2 cellular contexts compared by ENCODE assay signal in genomic region chr12:71804505-71804904, GRCh38.
TF ChIP-seq lines count a peak whose summit lies in the region.

No MANE protein-coding gene starts in this region.

TF ChIP-seq in SK-N-SH, 30 proteins besides CTCF, POLR2A, EP300 and RAD21:
- TF ChIP-seq EZH2phosphoT487 (IDR thresholded peaks at IDR 0.05; ENCODE audit: borderline replicate concordance, low read depth) (no peak), GATA2 (CRISPR knock-in tag; IDR thresholded peaks at IDR 0.05) (no peak), SMC3 (IDR thresholded peaks at IDR 0.05; ENCODE audit: low read depth, low read length) (no peak), PBX3 (IDR thresholded peaks at IDR 0.05) (0 out of 2 replicates have a peak, but pooled peaks have one; percentile 17), REST (IDR thresholded peaks at IDR 0.05; ENCODE audit: low read depth, low read length) (no peak), FOXM1 (IDR thresholded peaks at IDR 0.05; ENCODE audit: low read depth) (no peak), RFX5 (IDR thresholded peaks at IDR 0.05; ENCODE audit: low read length) (no peak)

TF ChIP-seq in SK-N-SH treated with all-trans-retinoic acid at 6 μM for 48 hours, 23 proteins besides CTCF, POLR2A, EP300 and RAD21:
- TF ChIP-seq TOX (CRISPR knock-in tag; IDR thresholded peaks at IDR 0.05; ENCODE audit: borderline replicate concordance) (no peak), ZFP3 (CRISPR knock-in tag; IDR thresholded peaks at IDR 0.05) (no peak), ZNF8 (CRISPR knock-in tag; IDR thresholded peaks at IDR 0.05) (no peak), ZNF70 (CRISPR knock-in tag; IDR thresholded peaks at IDR 0.05) (no peak)
